In the genomic region with DNA sequence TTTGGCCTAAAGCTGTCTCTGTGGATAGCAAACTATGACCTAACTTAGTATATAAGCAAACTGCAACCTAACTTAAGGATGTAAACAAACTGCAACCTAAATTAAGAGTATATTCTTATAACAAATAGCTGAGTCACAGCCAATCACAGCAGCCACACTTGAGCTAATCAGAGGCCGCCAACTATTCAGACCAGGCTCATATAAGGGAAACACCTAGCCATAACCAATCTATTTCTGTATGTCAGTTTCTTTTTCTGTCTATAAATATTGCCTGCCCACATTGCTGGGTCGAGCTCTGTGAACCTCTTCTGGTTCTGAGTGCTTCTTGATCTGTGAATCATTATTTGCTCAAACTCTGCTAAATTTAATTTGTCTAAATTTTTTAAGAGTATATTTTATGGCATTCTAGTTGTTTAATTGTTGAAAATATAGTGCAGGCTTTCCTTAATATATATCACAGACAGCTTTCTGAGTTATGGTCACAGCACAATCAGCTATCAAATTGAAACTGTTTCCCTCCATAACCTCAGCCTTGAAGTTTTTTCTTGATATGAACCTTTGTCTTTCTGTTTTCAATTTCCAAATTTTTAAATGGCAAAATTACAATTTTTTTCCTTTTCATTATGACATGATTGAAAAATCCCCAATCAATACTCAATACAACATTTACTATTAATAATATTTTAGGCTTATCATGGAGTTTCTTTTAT, we compare ENCODE assay signal across 1 cellular context.
TF ChIP-seq lines count a peak whose summit lies in the region.

No MANE protein-coding gene starts in this region.

TF ChIP-seq in GM23338, 12 proteins besides CTCF, POLR2A, EP300 and RAD21 (continued from another document):
- TF ChIP-seq REST (IDR thresholded peaks at IDR 0.05; ENCODE audit: unreplicated experiment) (no peak), EZH2 (IDR thresholded peaks at IDR 0.05; ENCODE audit: low read depth, unreplicated experiment) (no peak), NANOG (IDR thresholded peaks at IDR 0.05; ENCODE audit: borderline replicate concordance) (no peak), ZNF114 (CRISPR knock-in tag; IDR thresholded peaks at IDR 0.05) (no peak), STAT1 (IDR thresholded peaks at IDR 0.05; ENCODE audit: unreplicated experiment) (no peak), ZNF331 (CRISPR knock-in tag; IDR thresholded peaks at IDR 0.05; ENCODE audit: low read depth) (no peak), CREB1 (CRISPR knock-in tag; IDR thresholded peaks at IDR 0.05; ENCODE audit: low read depth) (no peak), POLR2AphosphoS5 (IDR thresholded peaks at IDR 0.05; ENCODE audit: low read depth) (no peak), EZH2phosphoT487 (IDR thresholded peaks at IDR 0.05; ENCODE audit: unreplicated experiment) (no peak), JUNB (IDR thresholded peaks at IDR 0.05; ENCODE audit: unreplicated experiment) (no peak)
- TF ChIP-seq, protein P1, sequence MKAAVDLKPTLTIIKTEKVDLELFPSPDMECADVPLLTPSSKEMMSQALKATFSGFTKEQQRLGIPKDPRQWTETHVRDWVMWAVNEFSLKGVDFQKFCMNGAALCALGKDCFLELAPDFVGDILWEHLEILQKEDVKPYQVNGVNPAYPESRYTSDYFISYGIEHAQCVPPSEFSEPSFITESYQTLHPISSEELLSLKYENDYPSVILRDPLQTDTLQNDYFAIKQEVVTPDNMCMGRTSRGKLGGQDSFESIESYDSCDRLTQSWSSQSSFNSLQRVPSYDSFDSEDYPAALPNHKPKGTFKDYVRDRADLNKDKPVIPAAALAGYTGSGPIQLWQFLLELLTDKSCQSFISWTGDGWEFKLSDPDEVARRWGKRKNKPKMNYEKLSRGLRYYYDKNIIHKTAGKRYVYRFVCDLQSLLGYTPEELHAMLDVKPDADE (IDR thresholded peaks at IDR 0.05) = no peak
TF ChIP-seq in GM23338: peak in this region for 0.
